ENCODE assay signal across 17 cellular contexts in genomic region chr20:48705208-48706115, GRCh38.
DNase-seq lines count a peak whose midpoint lies in the region; ATAC-seq, FAIRE-seq and TF ChIP-seq lines count a peak whose summit lies in the region.
"Had no signal": no experiment of that assay in that cellular context is flagged by ENCODE, and none has a peak within 500 bp of the region (broad histone marks: within the 10 kb centered on the region; RNA-seq: fewer than 3 reads in every experiment).

No MANE protein-coding gene starts in this region.

- H3K4me3 Mint-ChIP-seq in T-helper 17 cell (no peak overlapping the region), endodermal cell (no peak overlapping the region), MCF 10A (ENCODE audit: unreplicated experiment) (no peak overlapping the region)
- H3K4me3 Mint-ChIP-seq: activated B cell treated with CpG ODN at 0.5 μM for 24 hours had no signal

- H3K36me3 Mint-ChIP-seq in T-helper 17 cell (ENCODE audit: low read depth), result peaks cover 6% of the 10 kb centered on the region
- peaks cover 33% of the 10 kb centered on the region for H3K36me3 Mint-ChIP-seq in endodermal cell (ENCODE audit: low read depth)
- no peaks in the 10 kb centered on the region for H3K36me3 Mint-ChIP-seq in MCF 10A (ENCODE audit: insufficient read depth, unreplicated experiment)

- H3K27ac Mint-ChIP-seq in T-helper 17 cell (peak overlapping the region; percentile 85), endodermal cell (peak overlapping the region; percentile 80), MCF 10A (ENCODE audit: low read depth, unreplicated experiment) (no peak overlapping the region)

- peaks cover 10% of the 10 kb centered on the region for H3K4me1 ChIP-seq in endodermal cell (ENCODE audit: control insufficient read depth, insufficient read depth, low read length)
- no peaks in the 10 kb centered on the region for H3K4me1 ChIP-seq in SJCRH30

- CTCF ChIA-PET in MCF 10A (lab: Yijun Ruan, JAX), result no interaction called here

- H3K36me3 ChIP-seq in endodermal cell (ENCODE audit: control insufficient read depth, insufficient read depth, low read length), result peaks cover 48% of the 10 kb centered on the region
- peaks cover 15% of the 10 kb centered on the region for H3K36me3 ChIP-seq in SJCRH30

- no peaks in the 10 kb centered on the region for H3K27me3 Mint-ChIP-seq in T-helper 17 cell
- no peaks in the 10 kb centered on the region for H3K27me3 Mint-ChIP-seq in endodermal cell (ENCODE audit: insufficient read depth)
- H3K27me3 Mint-ChIP-seq in MCF 10A (ENCODE audit: insufficient read depth, unreplicated experiment), result no peaks in the 10 kb centered on the region
- H3K27me3 Mint-ChIP-seq: activated B cell treated with CpG ODN at 0.5 μM for 24 hours had no signal

- POLR2A ChIA-PET in MCF 10A (lab: Yijun Ruan, JAX), result interaction anchor here (0.7 kb wide), 1 partner anchor 192 kb away, joined by 4 read pairs; no protein-coding TSS in a partner anchor

- H3K27ac ChIP-seq in endodermal cell (ENCODE audit: low read depth, low read length) (no peak overlapping the region), SJCRH30 (no peak overlapping the region)
- H3K27ac ChIP-seq: epithelial cell of prostate had no signal

- DNase-seq in SIG-M5 treated with dmso at 0.1 percent for 504 hours (lab: John Stamatoyannopoulos, UW; ENCODE audit: unreplicated experiment), result peak; percentile 77
- DNase-seq in SIG-M5 (lab: John Stamatoyannopoulos, UW), result no peak
- DNase-seq in T-helper 17 cell, result no peak
- DNase-seq in endodermal cell, result no peak
- DNase-seq in sciatic nerve (ENCODE audit: low spot score), result no peak
- no peak for DNase-seq in SJCRH30
- DNase-seq in RCC 7860 (ENCODE audit: low spot score), result no peak
- DNase-seq in MCF 10A (ENCODE audit: unreplicated experiment), result no peak
- DNase-seq: activated B cell treated with CpG ODN at 0.5 μM for 24 hours; activated effector memory CD4-positive, alpha-beta T cell treated with Interleukin-2 at 50 U/mL for 16 hours; KG1; NCI-H2029; SHP77 treated with DMSO at 0.1 percent for 48 hours had no signal

- TF ChIP-seq CTCF in endodermal cell (conservative IDR thresholded peaks at IDR 0.05) (no peak), MCF 10A (IDR thresholded peaks at IDR 0.05; ENCODE audit: unreplicated experiment) (no peak)

- H3K9me3 Mint-ChIP-seq in endodermal cell, result no peaks in the 10 kb centered on the region
- H3K9me3 Mint-ChIP-seq in MCF 10A (ENCODE audit: unreplicated experiment), result no peaks in the 10 kb centered on the region
- H3K9me3 Mint-ChIP-seq: activated B cell treated with CpG ODN at 0.5 μM for 24 hours had no signal

- ATAC-seq in T-helper 17 cell (no peak), sciatic nerve (peak; percentile 69)

- H3K9me3 ChIP-seq in T-helper 17 cell (ENCODE audit: control insufficient read depth, low read length, poor library complexity, severe bottlenecking) (no peaks in the 10 kb centered on the region), endodermal cell (ENCODE audit: control insufficient read depth, low read length) (no peaks in the 10 kb centered on the region), SJCRH30 (replicated peaks) (no peaks in the 10 kb centered on the region)
- H3K9me3 ChIP-seq: spleen had no signal

- H3K9ac ChIP-seq in endodermal cell (ENCODE audit: extremely low read depth, low read length, poor library complexity, severe bottlenecking), result peak overlapping the region; percentile 54

- no TSS peak for BruUV-seq in MCF 10A (replicated peaks; lab: Mats Ljungman, UMichigan)

- H3K4me3 ChIP-seq in endodermal cell (ENCODE audit: low read length) (no peak overlapping the region), SJCRH30 (no peak overlapping the region)
- H3K4me3 ChIP-seq: lung, spleen had no signal

- intact Hi-C loops in sciatic nerve (cut with DNase I), result no loop called here
- intact Hi-C loops in MCF 10A (cut with micrococcal nuclease), result no loop called here

- no peak for FAIRE-seq in RCC 7860 (lab: Jason Lieb, UNC)
- FAIRE-seq: A204.1 had no signal

- H3K27me3 ChIP-seq in endodermal cell (ENCODE audit: control insufficient read depth, insufficient read depth, low read length, poor library complexity, severe bottlenecking) (no peaks in the 10 kb centered on the region), SJCRH30 (no peaks in the 10 kb centered on the region)
- H3K27me3 ChIP-seq: spleen had no signal

- peaks cover 47% of the 10 kb centered on the region for H3K4me1 Mint-ChIP-seq in T-helper 17 cell
- peaks cover 19% of the 10 kb centered on the region for H3K4me1 Mint-ChIP-seq in endodermal cell
- H3K4me1 Mint-ChIP-seq in MCF 10A (ENCODE audit: insufficient read depth, unreplicated experiment), result no peaks in the 10 kb centered on the region

- 83 to 87% methylated on average over 9 of the region's 9 CpGs for WGBS in endodermal cell (ENCODE audit: insufficient coverage in 1 of 2, insufficient read length in 1 of 2), 2 experiments
